1 cellular context compared by ENCODE assay signal in genomic region chr10:100345570-100346330, GRCh38.
TF ChIP-seq lines count a peak whose summit lies in the region.

No MANE protein-coding gene starts in this region.

TF ChIP-seq in H1, 55 proteins besides CTCF, POLR2A, EP300 and RAD21:
- TF ChIP-seq KDM4A (IDR thresholded peaks at IDR 0.05; ENCODE audit: low read depth, low read length, severe bottlenecking) (peak; percentile 4), ATF2 (IDR thresholded peaks at IDR 0.05; ENCODE audit: low read length) (no peak), TEAD4 (IDR thresholded peaks at IDR 0.05; ENCODE audit: low read depth, low read length) (0 out of 2 replicates have a peak, but pooled peaks have one; percentile 5), CTBP2 (IDR thresholded peaks at IDR 0.05; ENCODE audit: borderline replicate concordance, insufficient read depth, insufficient read length, low read length) (no peak)
